In genomic region chr7:43444711-43445578, GRCh38 we compare ENCODE assay signal across 24 cellular contexts.
DNase-seq lines count a peak whose midpoint lies in the region; ATAC-seq lines count a peak whose summit lies in the region.
"Had no signal": no experiment of that assay in that cellular context is flagged by ENCODE, and none has a peak within 500 bp of the region (broad histone marks: within the 10 kb centered on the region; RNA-seq: fewer than 3 reads in every experiment).

No MANE protein-coding gene starts in this region.

- H3K9me3 ChIP-seq in aorta (ENCODE audit: control insufficient read depth, low read length): no peaks in the 10 kb centered on the region
- H3K9me3 ChIP-seq: SJSA1 had no signal

- no peak overlapping the region for H3K27ac ChIP-seq in aorta (ENCODE audit: low read depth in 1 of 2, low read length in 2 of 2)
- H3K27ac ChIP-seq: PC-9, SJSA1 had no signal

- H3K27ac Mint-ChIP-seq in stimulated activated naive CD8-positive, alpha-beta T cell treated with anti-CD3 and anti-CD28 coated beads, Interleukin-15, amount 100 ng/mL, for 72 hours: peak overlapping the region in 1 of 2 donors; percentile 10

- ATAC-seq in stimulated activated naive CD8-positive, alpha-beta T cell treated with anti-CD3 and anti-CD28 coated beads, Interleukin-15, amount 100 ng/mL, for 72 hours: peak; percentile 53
- no peak for ATAC-seq in stimulated activated naive CD8-positive, alpha-beta T cell treated with anti-CD3 and anti-CD28 coated beads, Interleukin-15, Interleukin-2, amounts not matched to agents 100 U/mL and 50 U/mL, for 24 hours
- peak; percentile 29 for ATAC-seq in aorta (ENCODE audit: low FRiP score)
- no peak for ATAC-seq in left cardiac atrium
- no peak for ATAC-seq in HG03342 (IDR thresholded peaks at IDR 0.05; ENCODE audit: unreplicated experiment)
- ATAC-seq: HCT116, HepG2 had no signal

- WGBS in aorta, 2 donors: 94 to 96% methylated on average over 66 to 72 of the region's 72 CpGs

- no peaks in the 10 kb centered on the region for H3K9me3 Mint-ChIP-seq in stimulated activated naive CD8-positive, alpha-beta T cell treated with anti-CD3 and anti-CD28 coated beads, Interleukin-15, amount 100 ng/mL, for 72 hours

- intact Hi-C loops in posterior vena cava (cut with DNase I): no loop called here
- intact Hi-C loops in aorta (cut with DNase I): no loop called here
- intact Hi-C loops in left cardiac atrium (cut with DNase I): no loop called here

- H3K4me1 Mint-ChIP-seq in stimulated activated naive CD8-positive, alpha-beta T cell treated with anti-CD3 and anti-CD28 coated beads, Interleukin-15, amount 100 ng/mL, for 72 hours: no peaks in the 10 kb centered on the region

- peaks cover 9% of the 10 kb centered on the region for H3K27me3 Mint-ChIP-seq in stimulated activated naive CD8-positive, alpha-beta T cell treated with anti-CD3 and anti-CD28 coated beads, Interleukin-15, amount 100 ng/mL, for 72 hours

- no peaks in the 10 kb centered on the region for H3K36me3 ChIP-seq in aorta (ENCODE audit: control insufficient read depth in 1 of 2, insufficient read depth in 2 of 2, low read length in 1 of 2)

- no peak overlapping the region for H3K4me3 ChIP-seq in aorta (ENCODE audit: low read length in 2 of 2)
- H3K4me3 ChIP-seq: PC-9, SJSA1 had no signal

- H3K27me3 ChIP-seq in aorta (ENCODE audit: control insufficient read depth in 1 of 2, insufficient read depth in 2 of 2, low read length in 1 of 2): no peaks in the 10 kb centered on the region
- H3K27me3 ChIP-seq: SJSA1 had no signal

- H3K4me3 Mint-ChIP-seq in stimulated activated naive CD8-positive, alpha-beta T cell treated with anti-CD3 and anti-CD28 coated beads, Interleukin-15, amount 100 ng/mL, for 72 hours: no peak overlapping the region

- H3K4me1 ChIP-seq in aorta (ENCODE audit: control insufficient read depth in 1 of 2, insufficient read depth in 2 of 2, low read length in 2 of 2): no peaks in the 10 kb centered on the region
- H3K4me1 ChIP-seq: SJSA1 had no signal

- DNase-seq in stimulated activated naive CD8-positive, alpha-beta T cell treated with anti-CD3 and anti-CD28 coated beads, Interleukin-15, amount 100 ng/mL, for 72 hours: no peak
- no peak for DNase-seq in stimulated activated naive CD8-positive, alpha-beta T cell treated with anti-CD3 and anti-CD28 coated beads, Interleukin-15, Interleukin-2, amounts not matched to agents 100 U/mL and 50 U/mL, for 24 hours
- peak; percentile 49 for DNase-seq in islet precursor cell
- peak; percentile 80 for DNase-seq in posterior vena cava (ENCODE audit: low spot score)
- DNase-seq in aorta: peak in 1 of 2 donors; percentile 61
- DNase-seq in left cardiac atrium: no peak
- DNase-seq in occipital lobe (lab: John Stamatoyannopoulos, UW): no peak
- DNase-seq: Calu3, DMS153, DND-41, Kasumi-1, NCI-H1092 treated with DMSO at 0.1 percent for 48 hours, NCI-H1436, NCI-H187 treated with DMSO at 0.1 percent for 48 hours, NCI-H446, NCI-H524 treated with DMSO at 0.1 percent for 48 hours, NCI-H774, PC-9, Right ventricle myocardium superior, RPMI8226 had no signal

Comparison
In these comparisons a context has a peak if more than half of its experiments do, and no peak if none do; other contexts are left out.
1. ATAC-seq: peak in stimulated activated naive CD8-positive, alpha-beta T cell treated with anti-CD3 and anti-CD28 coated beads, Interleukin-15, amount 100 ng/mL, for 72 hours (single experiment) and aorta (single experiment); none in stimulated activated naive CD8-positive, alpha-beta T cell treated with anti-CD3 and anti-CD28 coated beads, Interleukin-15, Interleukin-2, amounts not matched to agents 100 U/mL and 50 U/mL, for 24 hours (single experiment), left cardiac atrium (0 of 2) and HG03342 (single experiment).
2. DNase-seq: peak in islet precursor cell (single experiment) and posterior vena cava (single experiment); none in stimulated activated naive CD8-positive, alpha-beta T cell treated with anti-CD3 and anti-CD28 coated beads, Interleukin-15, amount 100 ng/mL, for 72 hours (0 of 2), stimulated activated naive CD8-positive, alpha-beta T cell treated with anti-CD3 and anti-CD28 coated beads, Interleukin-15, Interleukin-2, amounts not matched to agents 100 U/mL and 50 U/mL, for 24 hours (single experiment), left cardiac atrium (single experiment) and occipital lobe (single experiment).